Comparison of ENCODE assay signal across 7 cellular contexts in genomic region chr1:160096491-160097116, GRCh38. TPM values are rescaled to one million over a fixed set of nuclear protein-coding genes. Genes with fewer than 3 reads are reported as not detected.
A peak's percentile ranks its signal among the peaks of the same experiment; 100 is the strongest.
DNase-seq lines count a peak whose midpoint lies in the region; ATAC-seq and TF ChIP-seq lines count a peak whose summit lies in the region.

No MANE protein-coding gene starts in this region.

- no peak for TF ChIP-seq POLR2A in gastrocnemius medialis (IDR thresholded peaks at IDR 0.05)

- intact Hi-C loops in gastrocnemius medialis (cut with DNase I; ENCODE audit: low total_unique reads) = loop anchor here (5.0 kb wide), 1 partner anchor 246 kb away; the partner anchor contains the start of genes COPA and NCSTN

- H3K27me3 ChIP-seq in GM23248 (replicated peaks; ENCODE audit: insufficient read depth) (no peaks in the 10 kb centered on the region), RWPE2 (ENCODE audit: insufficient read depth, poor library complexity, severe bottlenecking) (no peaks in the 10 kb centered on the region), gastrocnemius medialis (no peaks in the 10 kb centered on the region)

- WGBS in GM23248 (ENCODE audit: low coverage in 1 of 2, low lambda C conversion rate in 2 of 2, missing lambda C conversion rate in 2 of 2), 2 experiments = 39 to 43% methylated on average over 4 of the region's 4 CpGs

- H3K4me3 ChIP-seq in GM23248 = no peak overlapping the region
- no peak overlapping the region for H3K4me3 ChIP-seq in RWPE2 (ENCODE audit: severe bottlenecking)
- H3K4me3 ChIP-seq in fibroblast of mammary gland (ENCODE audit: control insufficient read depth, low read depth, low read length) = no peak overlapping the region
- no peak overlapping the region for H3K4me3 ChIP-seq in gastrocnemius medialis

- in situ Hi-C loops in GM23248 (cut with MboI) (no loop called here), gastrocnemius medialis (cut with MboI; ENCODE audit: low sequenced_read_pairs in 4 of 4) (loop anchor here in 2 of 4 donors (10.0 to 25.0 kb wide), 3 partner anchors 158 to 266 kb away; partner anchors contain the start of genes NHLH1 (in 2 of the 2) and PEX19 (in 1 of the 2))

- no peak overlapping the region for H2AFZ ChIP-seq in GM23248

- no peaks in the 10 kb centered on the region for H3K79me2 ChIP-seq in GM23248 (ENCODE audit: insufficient read depth)

- H3K9ac ChIP-seq in GM23248 = peak overlapping the region; percentile 79

- peak; percentile 90 for DNase-seq in GM23248
- DNase-seq in RWPE2 (ENCODE audit: low spot score) = peak; percentile 80
- DNase-seq in fibroblast of mammary gland (ENCODE audit: low read depth) = peak; percentile 62
- DNase-seq in gastrocnemius medialis = peak in 1 of 2 donors; percentile 78
- no peak for DNase-seq in hippocampal formation (lab: John Stamatoyannopoulos, UW)
- no peak for DNase-seq in NCI-H1105 (lab: John Stamatoyannopoulos, UW)

- H3K9me3 ChIP-seq in GM23248 (ENCODE audit: low read depth) = no peaks in the 10 kb centered on the region
- H3K9me3 ChIP-seq in RWPE2 (ENCODE audit: severe bottlenecking) = no peaks in the 10 kb centered on the region
- H3K9me3 ChIP-seq in gastrocnemius medialis = no peaks in the 10 kb centered on the region

- peak overlapping the region; percentile 63 for H3K27ac ChIP-seq in GM23248
- no peak overlapping the region for H3K27ac ChIP-seq in RWPE2 (ENCODE audit: poor library complexity, severe bottlenecking)
- H3K27ac ChIP-seq in gastrocnemius medialis = peak overlapping the region; percentile 88 to 96 (median 94)

- no peak for TF ChIP-seq CTCF in RWPE2 (IDR thresholded peaks at IDR 0.05; ENCODE audit: poor library complexity, severe bottlenecking)
- no peak for TF ChIP-seq CTCF in fibroblast of mammary gland (conservative IDR thresholded peaks at IDR 0.05; ENCODE audit: control insufficient read depth, insufficient read depth, low read depth, low read length)
- no peak for TF ChIP-seq CTCF in gastrocnemius medialis (IDR thresholded peaks at IDR 0.05 in 4 of 5, conservative IDR thresholded peaks at IDR 0.05 in 1 of 5)

- H3K9me2 ChIP-seq in GM23248 (ENCODE audit: insufficient read depth) = no peaks in the 10 kb centered on the region

- H3F3A ChIP-seq in GM23248 (ENCODE audit: insufficient read depth) = peaks cover 18% of the 10 kb centered on the region; the same call in 1 of the 2 replicates

- H3K36me3 ChIP-seq in GM23248 (ENCODE audit: low read depth) (no peaks in the 10 kb centered on the region), RWPE2 (ENCODE audit: low read depth) (no peaks in the 10 kb centered on the region), gastrocnemius medialis (peaks cover 0 to 6% of the 10 kb centered on the region in 2 donors)

- ATAC-seq in RWPE2 (ENCODE audit: low read depth) (peak; percentile 45), gastrocnemius medialis (peak; percentile 4 to 23), GM19328 (IDR thresholded peaks at IDR 0.05; ENCODE audit: unreplicated experiment) (no peak)

- no peaks in the 10 kb centered on the region for H4K20me1 ChIP-seq in GM23248 (ENCODE audit: insufficient read depth)

- H3K4me2 ChIP-seq in GM23248 (ENCODE audit: unreplicated experiment) = peak overlapping the region; percentile 86

- H3K4me1 ChIP-seq in GM23248 (ENCODE audit: insufficient read depth) (peaks cover 28% of the 10 kb centered on the region; the same call in 1 of the 2 replicates), RWPE2 (ENCODE audit: insufficient read depth, poor library complexity, severe bottlenecking) (peaks cover 9% of the 10 kb centered on the region), gastrocnemius medialis (peaks cover 31% of the 10 kb centered on the region in 2 donors)

RNA-seq across cellular contexts. Expression of gene IGSF8, which starts 1.8 kb away (rescaled TPM):
- total RNA-seq in GM23248 (2014; rRNA removed; shearing (Covaris generic)) = 43.3 and 52.2 TPM in 2 replicates
- 32.9 and 34.6 TPM in 2 replicates for polyA plus RNA-seq in GM23248 (2016; fragmentation: Nextera tagmentation; extraction: Ambion mirVana)
- 10 to 100 TPM in 1 of 4 donors, 1 to 10 TPM in 3; 3.4 to 12.8 (median 8.7) TPM for total RNA-seq in gastrocnemius medialis

RNA-seq across cellular contexts. Expression of gene KCNJ9, which starts 15.3 kb away (rescaled TPM):
- total RNA-seq in GM23248 (2014; rRNA removed; shearing (Covaris generic)) = 0.13 TPM in 1 of 2 replicates, not detected in the other
- polyA plus RNA-seq in GM23248 (2016; fragmentation: Nextera tagmentation; extraction: Ambion mirVana) = not detected in 2 replicates
- total RNA-seq in gastrocnemius medialis = not detected

RNA-seq across cellular contexts. Expression of gene ATP1A2, which starts 19.0 kb away (rescaled TPM):
- total RNA-seq in GM23248 (2014; rRNA removed; shearing (Covaris generic)) = 0.11 and 0.13 TPM in 2 replicates
- 0.14 and 0.30 TPM in 2 replicates for polyA plus RNA-seq in GM23248 (2016; fragmentation: Nextera tagmentation; extraction: Ambion mirVana)
- 100 to 1,000 TPM; 281 to 710 (median 413) TPM for total RNA-seq in gastrocnemius medialis

RNA-seq across cellular contexts. Expression of gene KCNJ10, which starts 26.6 kb away (rescaled TPM):
- total RNA-seq in GM23248 (2014; rRNA removed; shearing (Covaris generic)) = not detected in 2 replicates
- not detected in 2 replicates for polyA plus RNA-seq in GM23248 (2016; fragmentation: Nextera tagmentation; extraction: Ambion mirVana)
- total RNA-seq in gastrocnemius medialis = not detected

RNA-seq across cellular contexts. Expression of gene ATP1A4, which starts 54.8 kb away (rescaled TPM):
- not detected in 2 replicates for total RNA-seq in GM23248 (2014; rRNA removed; shearing (Covaris generic))
- polyA plus RNA-seq in GM23248 (2016; fragmentation: Nextera tagmentation; extraction: Ambion mirVana) = not detected in 2 replicates
- total RNA-seq in gastrocnemius medialis = under 1 TPM in 2 of 4 donors, not detected in 2; 0.07 to 0.47 TPM

Comparison
In these comparisons a context has a peak if more than half of its experiments do, and no peak if none do; other contexts are left out.
1. DNase-seq: peak in GM23248 (single experiment), RWPE2 (single experiment) and fibroblast of mammary gland (single experiment); none in hippocampal formation (0 of 2) and NCI-H1105 (single experiment).
2. RNA of gene ATP1A2, which starts 19.0 kb away (total RNA-seq): 281 to 710 TPM in gastrocnemius medialis; 0.11 to 0.13 TPM in GM23248; every median in the first group is over 100 times any median in the second.